Comparison of ENCODE assay signal across 8 cellular contexts in genomic region chr1:50423670-50424000, GRCh38. TPM values are rescaled to one million over a fixed set of nuclear protein-coding genes. Genes with fewer than 3 reads are reported as not detected.
DNase-seq lines count a peak whose midpoint lies in the region; ATAC-seq, FAIRE-seq and TF ChIP-seq lines count a peak whose summit lies in the region.

No MANE protein-coding gene starts in this region.

- no peak for TF ChIP-seq POLR2A in GM12878 (IDR thresholded peaks at IDR 0.05; ENCODE audit: low read depth, low read length)
- no peak for TF ChIP-seq POLR2A in GM18505 (IDR thresholded peaks at IDR 0.05; ENCODE audit: borderline replicate concordance, extremely low read depth, insufficient read depth, insufficient read length)

- H3K4me2 ChIP-seq in GM12878 (ENCODE audit: control insufficient read depth, insufficient read depth): peak overlapping the region; percentile 76; the same call in 1 of the 2 replicates

- H3K27me3 ChIP-seq in Caco-2 (replicated peaks; ENCODE audit: control insufficient read depth, insufficient read depth, low read length) (peaks cover 3% of the 10 kb centered on the region; the same call in 1 of the 2 replicates), GM12878 (replicated peaks in 1 of 2; ENCODE audit: control insufficient read depth in 2 of 2, insufficient read depth in 2 of 2, low read length in 1 of 2) (peaks cover 27 to 44% of the 10 kb centered on the region in 2 experiments)

- intact Hi-C loops in Caco-2 (cut with micrococcal nuclease; ENCODE audit: unreplicated experiment): loop anchor here (2.0 to 10.0 kb wide), 2 partner anchors 55 to 121 kb away; no protein-coding TSS in a partner anchor
- intact Hi-C loops in GM12878 (cut with micrococcal nuclease; ENCODE audit: unreplicated experiment): no loop called here

- POLR2A ChIA-PET in Caco-2 (lab: Charles Lee): no interaction called here
- POLR2A ChIA-PET in HEK293 (lab: Yijun Ruan, JAX): no interaction called here
- POLR2A ChIA-PET in GM12878 (lab: Charles Lee): no interaction called here

- in situ Hi-C loops in GM12878 (cut with MboI) (no loop called here), G401 (cut with HindIII; ENCODE audit: low sequenced_read_pairs) (no loop called here)

- TF ChIP-seq RAD21 in GM12878 (IDR thresholded peaks at IDR 0.05; ENCODE audit: insufficient read depth, low read depth, low read length): no peak

- H3K9me3 ChIP-seq in Caco-2: no peaks in the 10 kb centered on the region
- no peaks in the 10 kb centered on the region for H3K9me3 ChIP-seq in HEK293 (ENCODE audit: control insufficient read depth, insufficient read depth, low read depth, low read length)
- H3K9me3 ChIP-seq in GM12878 (replicated peaks; ENCODE audit: control insufficient read depth, insufficient read depth, low read length): no peaks in the 10 kb centered on the region; the same call in 1 of the 3 replicates

- CTCF ChIA-PET in Caco-2 (lab: Charles Lee) (interaction anchor here (0.7 kb wide), 1 partner anchor 144 kb away, joined by 3 read pairs; no protein-coding TSS in a partner anchor), HEK293 (lab: Yijun Ruan, JAX) (interaction anchor here (0.6 to 1.0 kb wide), 3 partner anchors 31 to 56 kb away, joined by 3 to 4 read pairs (median 3); no protein-coding TSS in a partner anchor), GM12878 (lab: Yijun Ruan, JAX) (interaction anchor here (1.2 kb wide), 1 partner anchor 10 kb away, joined by 3 read pairs; no protein-coding TSS in a partner anchor)

- H3K4me3 Mint-ChIP-seq in Caco-2 (ENCODE audit: unreplicated experiment): peak overlapping the region; percentile 72
- H3K4me3 Mint-ChIP-seq in natural killer cell treated with Interleukin-12 subunit alpha and Interleukin-12 subunit beta and Interleukin-15 and Interleukin-18, amount 100 ng/mL, for 72 hours: peak overlapping the region; percentile 92

- SMC1A ChIA-PET in GM12878 (lab: Charles Lee; ENCODE audit: uncharacterized antibody, unreplicated experiment): interaction anchor here (0.8 kb wide), 1 partner anchor 51 kb away, joined by 3 read pairs; no protein-coding TSS in a partner anchor

- RAD21 ChIA-PET in GM12878 (lab: Charles Lee; ENCODE audit: unreplicated experiment): no interaction called here

- no peak for TF ChIP-seq CTCF in Caco-2 (IDR thresholded peaks at IDR 0.05; ENCODE audit: insufficient read depth in 1 of 2, low read depth in 1 of 2, low read length in 1 of 2, severe bottlenecking in 1 of 2, unreplicated experiment in 1 of 2)
- no peak for TF ChIP-seq CTCF in HEK293 (tag by site-specific recombination; IDR thresholded peaks at IDR 0.05)
- no peak for TF ChIP-seq CTCF in GM12878 (IDR thresholded peaks at IDR 0.05 in 2 of 3, conservative IDR thresholded peaks at IDR 0.05 in 1 of 3; ENCODE audit: control insufficient read depth in 2 of 3, extremely low read depth in 1 of 3, insufficient read depth in 1 of 3, low read depth in 3 of 3, low read length in 3 of 3)

- no peaks in the 10 kb centered on the region for H3K4me1 ChIP-seq in Caco-2
- no peaks in the 10 kb centered on the region for H3K4me1 ChIP-seq in HEK293 (ENCODE audit: control insufficient read depth, insufficient read depth, low read length)
- no peaks in the 10 kb centered on the region for H3K4me1 ChIP-seq in GM12878 (ENCODE audit: control insufficient read depth, insufficient read depth, low read length)

- no peaks in the 10 kb centered on the region for H4K20me1 ChIP-seq in GM12878 (ENCODE audit: control insufficient read depth, insufficient read depth)

- H3K4me1 Mint-ChIP-seq in Caco-2 (ENCODE audit: low read depth, unreplicated experiment): peaks cover 6% of the 10 kb centered on the region
- H3K4me1 Mint-ChIP-seq in natural killer cell treated with Interleukin-12 subunit alpha and Interleukin-12 subunit beta and Interleukin-15 and Interleukin-18, amount 100 ng/mL, for 72 hours (ENCODE audit: low read depth in 2 of 2): peaks cover 52 to 55% of the 10 kb centered on the region in 2 donors

- peaks cover 22% of the 10 kb centered on the region for H3K36me3 Mint-ChIP-seq in Caco-2 (ENCODE audit: insufficient read depth, unreplicated experiment)
- H3K36me3 Mint-ChIP-seq in natural killer cell treated with Interleukin-12 subunit alpha and Interleukin-12 subunit beta and Interleukin-15 and Interleukin-18, amount 100 ng/mL, for 72 hours: peaks cover 19% of the 10 kb centered on the region

- BruUV-seq in Caco-2 (replicated peaks; lab: Mats Ljungman, UMichigan) (no TSS peak), GM12878 (replicated peaks; lab: Mats Ljungman, UMichigan) (no TSS peak)

- no peak overlapping the region for H2AFZ ChIP-seq in GM12878 (ENCODE audit: control insufficient read depth, low read depth, low read length)

- 41% methylated on average over 21 of the region's 23 CpGs for WGBS in GM12878 (ENCODE audit: insufficient coverage, insufficient replicate concordance, low lambda C conversion rate, missing lambda C conversion rate)

- DNase-seq in Caco-2 (peak in 1 of 2 experiments; percentile 49), GM12878 (ENCODE audit: low read depth, low spot score) (no peak), G401 (ENCODE audit: low spot score) (no peak)
- DNase-seq in natural killer cell treated with Interleukin-12 subunit alpha and Interleukin-12 subunit beta and Interleukin-15 and Interleukin-18, amount 100 ng/mL, for 72 hours (ENCODE audit: low spot score): no peak

- peaks cover 26% of the 10 kb centered on the region for H3K27me3 Mint-ChIP-seq in Caco-2 (ENCODE audit: insufficient read depth, unreplicated experiment)
- H3K27me3 Mint-ChIP-seq in natural killer cell treated with Interleukin-12 subunit alpha and Interleukin-12 subunit beta and Interleukin-15 and Interleukin-18, amount 100 ng/mL, for 72 hours: peaks cover 46 to 57% of the 10 kb centered on the region in 2 donors

- H3K4me3 ChIP-seq in Caco-2 (ENCODE audit: low read depth, low read length) (peak overlapping the region; percentile 53), HEK293 (ENCODE audit: low read depth, low read length) (peak overlapping the region; percentile 53), GM12878 (peak overlapping the region; percentile 67; the same call in 1 of the 2 replicates)

- H3K27ac ChIP-seq in HEK293 (ENCODE audit: extremely low read depth, low read depth, low read length): peak overlapping the region; percentile 20; the same call in 1 of the 2 replicates
- H3K27ac ChIP-seq in GM12878 (ENCODE audit: control insufficient read depth, insufficient read depth): no peak overlapping the region

- no peaks in the 10 kb centered on the region for H3K36me3 ChIP-seq in Caco-2 (ENCODE audit: control insufficient read depth, insufficient read depth, low read length)
- peaks cover 0 to 30% of the 10 kb centered on the region in 2 experiments; a peak in 1 of 3 replicates for H3K36me3 ChIP-seq in HEK293 (ENCODE audit: control insufficient read depth in 2 of 2, insufficient read depth in 1 of 2, low read length in 2 of 2)
- H3K36me3 ChIP-seq in GM12878 (ENCODE audit: control insufficient read depth in 2 of 2, insufficient read depth in 2 of 2, low read length in 1 of 2): no peaks in the 10 kb centered on the region

- FAIRE-seq in GM12878 (lab: Jason Lieb, UNC): no peak

- no peaks in the 10 kb centered on the region for H3K79me2 ChIP-seq in GM12878 (ENCODE audit: control insufficient read depth, insufficient read depth, low read length)

- no peaks in the 10 kb centered on the region for H3K9me3 Mint-ChIP-seq in Caco-2 (ENCODE audit: unreplicated experiment)
- H3K9me3 Mint-ChIP-seq in natural killer cell treated with Interleukin-12 subunit alpha and Interleukin-12 subunit beta and Interleukin-15 and Interleukin-18, amount 100 ng/mL, for 72 hours: no peaks in the 10 kb centered on the region

- H3K9ac ChIP-seq in GM12878 (ENCODE audit: control insufficient read depth, insufficient read depth, low read length): no peak overlapping the region

- no peak for TF ChIP-seq EP300 in GM12878 (IDR thresholded peaks at IDR 0.05; ENCODE audit: borderline replicate concordance in 1 of 2, control insufficient read depth in 1 of 2, low read depth in 2 of 2, low read length in 2 of 2)

- ATAC-seq in GM12878 (peak; percentile 37; the same call in 2 of the 3 replicates), GM19397 (IDR thresholded peaks at IDR 0.05; ENCODE audit: unreplicated experiment) (no peak), HG03571 (IDR thresholded peaks at IDR 0.05; ENCODE audit: unreplicated experiment) (no peak), GM18505 (IDR thresholded peaks at IDR 0.05; ENCODE audit: unreplicated experiment) (no peak)
- ATAC-seq in natural killer cell treated with Interleukin-12 subunit alpha and Interleukin-12 subunit beta and Interleukin-15 and Interleukin-18, amount 100 ng/mL, for 72 hours: peak; percentile 52 to 73

- peak overlapping the region; percentile 91 for H3K27ac Mint-ChIP-seq in Caco-2 (ENCODE audit: unreplicated experiment)
- H3K27ac Mint-ChIP-seq in natural killer cell treated with Interleukin-12 subunit alpha and Interleukin-12 subunit beta and Interleukin-15 and Interleukin-18, amount 100 ng/mL, for 72 hours: peak overlapping the region; percentile 73 to 74

TF ChIP-seq in HEK293, 187 proteins besides CTCF, POLR2A, EP300 and RAD21 (continues in another document):
- TF ChIP-seq ZNF335 (tag by site-specific recombination; conservative IDR thresholded peaks at IDR 0.05): peak; percentile 84
- TF ChIP-seq ZNF561 (tag by site-specific recombination; IDR thresholded peaks at IDR 0.05; ENCODE audit: borderline replicate concordance): no peak

TF ChIP-seq in GM12878, 131 proteins besides CTCF, POLR2A, EP300 and RAD21 (continues in another document):
- TF ChIP-seq HDAC6 (IDR thresholded peaks at IDR 0.05; ENCODE audit: unreplicated experiment) (peak; percentile 41), TBL1XR1 (IDR thresholded peaks at IDR 0.05; ENCODE audit: low read depth, low read length) (no peak)

RNA-seq across cellular contexts. Expression of gene DMRTA2, which starts 0.4 kb away (rescaled TPM):
- 3.1 and 3.4 TPM in 2 replicates for total RNA-seq in Caco-2 (2022)
- total RNA-seq in GM12878 (2013; cell fraction: nucleolus; rRNA removed): not detected in 2 replicates
- not detected in 2 replicates for total RNA-seq in GM12878 (2014; rRNA removed)
- total RNA-seq in GM12878 (2014; rRNA removed; fragmentation: Illumina TruSeq; extraction: Trizol): not detected in 2 replicates
- not detected in 2 replicates for total RNA-seq in GM12878 (2021)
- not detected for polyA plus RNA-seq in GM12878 (2011; ENCODE audit: low read depth)
- not detected in 2 replicates for polyA plus RNA-seq in GM12878 (2011; rRNA removed)
- polyA plus RNA-seq in GM12878 (2011; cell fraction: cytosol; rRNA removed): not detected in 2 replicates
- not detected in 2 replicates for polyA plus RNA-seq in GM12878 (2011; cell fraction: nucleus; rRNA removed)
- polyA plus RNA-seq in GM12878 (2012): not detected in 2 replicates
- polyA plus RNA-seq in GM12878 (2014; fragmentation: Illumina TruSeq; extraction: Trizol): not detected in 2 replicates
- polyA plus RNA-seq in GM12878 (2014; fragmentation: Nextera tagmentation; extraction: Ambion mirVana): not detected
- polyA plus RNA-seq in GM12878 (2014; rRNA removed): not detected in 2 replicates
- polyA plus RNA-seq in GM12878 (2016; fragmentation: Nextera tagmentation; extraction: Ambion mirVana): not detected
- not detected in 2 replicates for polyA minus RNA-seq in GM12878 (2011; rRNA and poly(A)+ RNA removed)
- not detected in 2 replicates for polyA minus RNA-seq in GM12878 (2011; cell fraction: cytosol; rRNA and poly(A)+ RNA removed)
- not detected in 2 replicates for polyA minus RNA-seq in GM12878 (2011; cell fraction: nucleus; rRNA and poly(A)+ RNA removed)
- 1 to 10 TPM; 1.1 to 3.6 TPM for total RNA-seq in natural killer cell treated with Interleukin-12 subunit alpha and Interleukin-12 subunit beta and Interleukin-15 and Interleukin-18, amount 100 ng/mL, for 72 hours
- not detected in 2 replicates for total RNA-seq in G401 (2014; rRNA removed; shearing (Covaris generic))

Comparison
In these comparisons a context has a peak if more than half of its experiments do, and no peak if none do; other contexts are left out.
1. ATAC-seq: peak in GM12878 (single experiment) and natural killer cell treated with Interleukin-12 subunit alpha and Interleukin-12 subunit beta and Interleukin-15 and Interleukin-18, amount 100 ng/mL, for 72 hours (2 of 2); none in GM19397 (single experiment), HG03571 (single experiment) and GM18505 (single experiment).
2. Peak in every context shown above with its lines, with median percentiles within 50 percentile points of each other: H3K4me3 ChIP-seq.